Comparison of ENCODE assay signal across 18 cellular contexts in the genomic region with DNA sequence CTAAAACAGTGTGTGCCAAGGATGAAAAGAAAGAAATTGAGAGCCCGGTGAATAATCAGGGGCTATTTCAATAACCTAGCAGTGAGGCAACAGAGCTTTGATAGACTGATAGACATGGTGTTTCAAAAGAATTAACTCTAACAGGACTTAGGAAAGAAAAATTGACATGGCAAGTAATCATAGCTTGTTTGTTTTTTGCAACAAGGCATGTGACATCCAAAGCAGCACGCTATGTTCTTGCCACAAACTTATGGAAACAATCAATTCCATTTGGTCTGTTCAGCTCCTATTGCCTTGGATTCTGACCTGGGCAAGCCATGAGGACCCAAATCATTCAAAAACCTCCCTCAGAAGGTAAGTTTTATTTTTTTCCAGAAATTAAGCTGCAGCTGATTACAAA.
DNase-seq lines count a peak whose midpoint lies in the region; TF ChIP-seq lines count a peak whose summit lies in the region.
"Had no signal": no experiment of that assay in that cellular context is flagged by ENCODE, and none has a peak within 500 bp of the region (broad histone marks: within the 10 kb centered on the region; RNA-seq: fewer than 3 reads in every experiment).

No MANE protein-coding gene starts in this region.

- H3K9me2 ChIP-seq in DOHH2 (replicated peaks; ENCODE audit: control insufficient read depth, low read length) = no peaks in the 10 kb centered on the region

- H3K4me1 ChIP-seq in DOHH2 (ENCODE audit: control insufficient read depth, low read length) (peaks cover 57% of the 10 kb centered on the region), adipocyte (ENCODE audit: control insufficient read depth, insufficient read depth, low read length) (peaks cover 9% of the 10 kb centered on the region)
- H3K4me1 ChIP-seq: Caco-2 had no signal

- H3K27ac ChIP-seq in DOHH2 (ENCODE audit: low read depth, low read length) = no peak overlapping the region
- H3K27ac ChIP-seq: C4-2B had no signal

- no peak overlapping the region for H3K9ac ChIP-seq in adipocyte (ENCODE audit: low read length)

- H3K9me3 ChIP-seq in DOHH2 (ENCODE audit: control insufficient read depth, insufficient read depth, low read length) (peaks cover 8% of the 10 kb centered on the region; the same call in 1 of the 2 replicates), adipocyte (ENCODE audit: control insufficient read depth, low read length) (peaks cover under 1% of the 10 kb centered on the region)
- H3K9me3 ChIP-seq: Caco-2 had no signal

- peak overlapping the region; percentile 41 for H3K4me2 ChIP-seq in DOHH2 (ENCODE audit: low read length)

- H3F3A ChIP-seq in DOHH2 (ENCODE audit: control insufficient read depth, insufficient read depth) = no peaks in the 10 kb centered on the region

- H3K27me3 ChIP-seq in DOHH2 (ENCODE audit: control insufficient read depth, low read length) (no peaks in the 10 kb centered on the region), adipocyte (replicated peaks; ENCODE audit: control insufficient read depth, insufficient read depth, low read length) (no peaks in the 10 kb centered on the region)
- H3K27me3 ChIP-seq: BE2C had no signal

- TF ChIP-seq CTCF in DOHH2 (IDR thresholded peaks at IDR 0.05; ENCODE audit: low read depth, low read length, poor library complexity, severe bottlenecking) (no peak), GM10266 (IDR thresholded peaks at IDR 0.05; ENCODE audit: control insufficient read depth, insufficient read depth, low read depth, missing control alignments) (no peak)

- peak overlapping the region; percentile 23; the same call in 1 of the 2 replicates for H3K4me3 ChIP-seq in DOHH2 (ENCODE audit: low read length)
- no peak overlapping the region for H3K4me3 ChIP-seq in adipocyte (ENCODE audit: low read length)
- H3K4me3 ChIP-seq: GM12878 had no signal

- H3K79me2 ChIP-seq in DOHH2 (ENCODE audit: control insufficient read depth, low read length) = no peaks in the 10 kb centered on the region

- no peaks in the 10 kb centered on the region for H4K20me1 ChIP-seq in DOHH2 (ENCODE audit: control insufficient read depth, insufficient read depth, low read depth, low read length)

- peaks cover 4% of the 10 kb centered on the region; the same call in 1 of the 2 replicates for H3K36me3 ChIP-seq in DOHH2 (ENCODE audit: control insufficient read depth, low read length)
- H3K36me3 ChIP-seq in adipocyte (ENCODE audit: control insufficient read depth, insufficient read depth, low read length, severe bottlenecking) = peaks cover 2% of the 10 kb centered on the region

- DNase-seq in adipocyte (ENCODE audit: low read depth) (peak; percentile 61), fibroblast of the conjunctiva (ENCODE audit: low read depth) (peak; percentile 24), kidney glomerular epithelial cell (lab: John Stamatoyannopoulos, UW) (no peak), NCI-H1694 (lab: John Stamatoyannopoulos, UW) (no peak), GM10266 (ENCODE audit: extremely low spot score) (no peak)
- DNase-seq: ACHN; BE2C; Caco-2; CD4-positive, alpha-beta T cell; DMS153; DMS79; GF-D8; GOT3; H7; HFFc6 had no signal

Comparison
In these comparisons a context has a peak if more than half of its experiments do, and no peak if none do; other contexts are left out.
1. DNase-seq: peak in adipocyte (single experiment) and fibroblast of the conjunctiva (single experiment); none in kidney glomerular epithelial cell (single experiment), NCI-H1694 (single experiment) and GM10266 (single experiment).